Comparison of ENCODE assay signal across 8 cellular contexts in the genomic region with DNA sequence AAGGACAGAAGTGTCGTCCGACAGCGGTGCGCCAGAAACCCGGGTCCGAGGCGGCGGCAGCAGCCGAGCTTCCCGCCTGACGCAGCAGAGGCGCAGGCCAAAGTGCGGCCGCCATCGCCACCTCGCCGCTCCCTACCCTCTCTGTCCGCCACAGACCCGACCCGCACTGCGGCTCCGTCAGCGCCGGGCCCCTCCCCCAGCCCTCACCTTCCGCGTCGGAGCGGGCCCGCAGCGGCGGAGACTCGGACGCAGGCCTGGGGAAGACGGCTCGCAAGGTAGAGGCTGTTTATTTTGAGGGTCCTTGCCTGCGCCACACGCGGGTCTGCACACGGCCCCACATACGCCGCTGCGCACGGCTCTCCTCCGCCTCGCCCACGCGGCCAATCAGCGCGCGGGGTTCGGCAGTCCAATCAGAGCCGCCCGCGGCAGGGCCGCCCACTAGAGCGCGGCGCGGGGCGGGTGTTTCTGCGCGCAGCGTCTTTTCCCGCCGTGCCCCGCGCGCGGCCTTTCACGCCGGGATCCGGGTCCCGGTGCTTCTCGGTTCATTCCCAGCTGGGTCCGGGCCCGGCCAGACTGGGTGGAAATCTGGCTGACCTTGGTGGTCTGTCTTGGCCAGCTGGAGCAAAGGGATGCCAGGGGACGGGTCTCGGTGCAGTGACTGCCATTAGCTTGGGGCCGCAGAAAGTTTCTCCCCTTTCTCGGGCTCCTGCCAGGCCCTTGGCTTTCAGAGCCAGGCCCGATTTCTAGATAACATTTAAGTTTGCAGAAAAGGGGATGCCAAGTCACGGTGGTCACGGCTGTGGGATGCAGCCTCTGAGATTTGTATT. TPM values are rescaled to one million over a fixed set of nuclear protein-coding genes. Genes with fewer than 3 reads are reported as not detected.
DNase-seq lines count a peak whose midpoint lies in the region; ATAC-seq and TF ChIP-seq lines count a peak whose summit lies in the region.

TSS of gene CNBP (minus strand) at position 328 of the 827 bp plus-strand sequence. CDS start 12,139 bp downstream, outside the sequence.

- ATAC-seq in GM18511 (IDR thresholded peaks at IDR 0.05; ENCODE audit: unreplicated experiment) (peak; percentile 91), HG03025 (IDR thresholded peaks at IDR 0.05; ENCODE audit: low FRiP score, unreplicated experiment) (peak; percentile 92), aorta (ENCODE audit: low FRiP score) (peak; percentile 100)

- intact Hi-C loops in aorta (cut with DNase I) = loop anchor here (5.0 kb wide), 1 partner anchor 64 kb away; the partner anchor contains the start of gene COPG1 (in 2 of the 2)

- peak; percentile 98 to 99 for DNase-seq in NCI-H2081 (lab: John Stamatoyannopoulos, UW)
- peak; percentile 86 for DNase-seq in T-helper 9 cell
- peak; percentile 78 for DNase-seq in astrocyte of the cerebellum (ENCODE audit: low read depth)
- DNase-seq in hepatic stellate cell (ENCODE audit: low spot score) = peak; percentile 99
- peak; percentile 76 for DNase-seq in renal cortical epithelial cell (ENCODE audit: low read depth)
- DNase-seq in aorta = peak; percentile 96 to 97

- no peaks in the 10 kb centered on the region for H3K36me3 ChIP-seq in aorta (ENCODE audit: control insufficient read depth in 1 of 2, insufficient read depth in 2 of 2, low read length in 1 of 2)

- in situ Hi-C loops in astrocyte of the cerebellum (cut with HindIII; ENCODE audit: low sequenced_read_pairs) = no loop called here

- TF ChIP-seq CTCF in astrocyte of the cerebellum (IDR thresholded peaks at IDR 0.05; ENCODE audit: low read depth, low read length, missing control alignments) = no peak

- no peaks in the 10 kb centered on the region for H3K27me3 ChIP-seq in aorta (ENCODE audit: control insufficient read depth in 1 of 2, insufficient read depth in 2 of 2, low read length in 1 of 2)

- no peaks in the 10 kb centered on the region for H3K9me3 ChIP-seq in aorta (ENCODE audit: control insufficient read depth, low read length)

- H3K27ac ChIP-seq in aorta (ENCODE audit: low read depth in 1 of 2, low read length in 2 of 2) = peak within 1 kb of the TSS; percentile 93 to 97

- H3K4me3 ChIP-seq in astrocyte of the cerebellum (ENCODE audit: low read depth, low read length) (peak within 1 kb of the TSS; percentile 98), aorta (ENCODE audit: low read length in 2 of 2) (peak within 1 kb of the TSS; percentile 70)

- H3K4me1 ChIP-seq in aorta (ENCODE audit: control insufficient read depth in 1 of 2, insufficient read depth in 2 of 2, low read length in 2 of 2) = peaks cover 0 to 2% of the 10 kb centered on the region in 2 donors

- 0% methylated on average over 76 to 83 of the region's 83 CpGs for WGBS in aorta, 2 donors

RNA-seq across cellular contexts. Expression of gene CNBP, which starts in this region (rescaled TPM):
- total RNA-seq in renal cortical epithelial cell (276 and 290 TPM in 2 replicates), aorta (100 to 1,000 TPM; 287 to 306 TPM)
- polyA plus RNA-seq in aorta = 100 to 1,000 TPM; 385 to 476 TPM

Comparison
In these comparisons a context has a peak if more than half of its experiments do, and no peak if none do; other contexts are left out.
1. Peak in every context shown above with its lines: DNase-seq, ATAC-seq, H3K4me3 ChIP-seq and H3K27ac ChIP-seq.